In genomic region chr2:27209621-27210401, GRCh38 we compare ENCODE assay signal across 10 cellular contexts. TPM values are rescaled to one million over a fixed set of nuclear protein-coding genes. Genes with fewer than 3 reads are reported as not detected.
A peak's percentile ranks its signal among the peaks of the same experiment; 100 is the strongest.
DNase-seq lines count a peak whose midpoint lies in the region; ATAC-seq, FAIRE-seq and TF ChIP-seq lines count a peak whose summit lies in the region.
"Had no signal": no experiment of that assay in that cellular context is flagged by ENCODE, and none has a peak within 500 bp of the region (broad histone marks: within the 10 kb centered on the region; RNA-seq: fewer than 3 reads in every experiment).

No MANE protein-coding gene starts in this region.

- CTCF ChIA-PET in CD8-positive, alpha-beta memory T cell (lab: Charles Lee) = no interaction called here
- CTCF ChIA-PET in GM12878 (lab: Yijun Ruan, JAX) = interaction anchor here (2.0 kb wide), 1 partner anchor 70 kb away, joined by 6 read pairs; no protein-coding TSS in a partner anchor

- no peaks in the 10 kb centered on the region for H3K9me3 ChIP-seq in CD8-positive, alpha-beta memory T cell (ENCODE audit: low read length)
- no peaks in the 10 kb centered on the region for H3K9me3 ChIP-seq in GM12878 (replicated peaks; ENCODE audit: control insufficient read depth, insufficient read depth, low read length)

- TF ChIP-seq RAD21 in GM12878 (IDR thresholded peaks at IDR 0.05; ENCODE audit: insufficient read depth, low read depth, low read length) = no peak

- SMC1A ChIA-PET in GM12878 (lab: Charles Lee; ENCODE audit: uncharacterized antibody, unreplicated experiment) = interaction anchor here (0.7 kb wide), 1 partner anchor 61 kb away, joined by 3 read pairs; no protein-coding TSS in a partner anchor

- POLR2A ChIA-PET in CD8-positive, alpha-beta memory T cell (lab: Charles Lee) = interaction anchor here (0.6 kb wide), 1 partner anchor 178 kb away, joined by 6 read pairs; no protein-coding TSS in a partner anchor
- POLR2A ChIA-PET in GM12878 (lab: Charles Lee) = no interaction called here

- in situ Hi-C loops in GM12878 (cut with MboI) = no loop called here

- no peak for ATAC-seq in GM12878

- no peak for TF ChIP-seq POLR2A in GM12878 (IDR thresholded peaks at IDR 0.05; ENCODE audit: low read depth, low read length)

- no peaks in the 10 kb centered on the region for H3K9me3 Mint-ChIP-seq in CD8-positive, alpha-beta memory T cell
- no peaks in the 10 kb centered on the region for H3K9me3 Mint-ChIP-seq in mesothelial cell of epicardium

- TF ChIP-seq EP300 in GM12878 (IDR thresholded peaks at IDR 0.05; ENCODE audit: borderline replicate concordance in 1 of 2, control insufficient read depth in 1 of 2, low read depth in 2 of 2, low read length in 2 of 2) = no peak

- H4K20me1 ChIP-seq in GM12878 (ENCODE audit: control insufficient read depth, insufficient read depth) = no peaks in the 10 kb centered on the region

- DNase-seq in CD8-positive, alpha-beta memory T cell = no peak
- peak; percentile 45 for DNase-seq in HuH-7 (ENCODE audit: low spot score)
- no peak for DNase-seq in GM12878 (ENCODE audit: low read depth, low spot score)
- no peak for DNase-seq in mesothelial cell of epicardium (ENCODE audit: low spot score in 2 of 2, unreplicated experiment in 2 of 2)
- DNase-seq in HPDE6-E6E7 (ENCODE audit: extremely low spot score) = no peak
- no peak for DNase-seq in posterior cingulate gyrus
- no peak for DNase-seq in activated CD4-positive, CD25-positive, alpha-beta regulatory T cell (lab: John Stamatoyannopoulos, UW)
- no peak for DNase-seq in NCI-H446 (lab: John Stamatoyannopoulos, UW)
- DNase-seq: DMS53, NCI-H1436 had no signal

- H2AFZ ChIP-seq in GM12878 (ENCODE audit: control insufficient read depth, low read depth, low read length) = peak overlapping the region; percentile 28

- peaks cover 0 to 2% of the 10 kb centered on the region in 2 donors for H3K27me3 Mint-ChIP-seq in CD8-positive, alpha-beta memory T cell
- no peaks in the 10 kb centered on the region for H3K27me3 Mint-ChIP-seq in mesothelial cell of epicardium (ENCODE audit: low read depth)

- H3K4me3 Mint-ChIP-seq in CD8-positive, alpha-beta memory T cell = peak overlapping the region; percentile 33 to 92 (median 56)
- H3K4me3 Mint-ChIP-seq in mesothelial cell of epicardium = peak overlapping the region; percentile 57

- H3K27me3 ChIP-seq in CD8-positive, alpha-beta memory T cell (ENCODE audit: insufficient read depth, low read length, poor library complexity, severe bottlenecking) = no peaks in the 10 kb centered on the region
- H3K27me3 ChIP-seq in GM12878 (replicated peaks in 1 of 2; ENCODE audit: control insufficient read depth in 2 of 2, insufficient read depth in 2 of 2, low read length in 1 of 2) = no peaks in the 10 kb centered on the region

- H3K4me2 ChIP-seq in GM12878 (ENCODE audit: control insufficient read depth, insufficient read depth) = peak overlapping the region; percentile 12

- FAIRE-seq in GM12878 (lab: Jason Lieb, UNC) = peak; percentile 18

- peaks cover 55% of the 10 kb centered on the region for H3K79me2 ChIP-seq in GM12878 (ENCODE audit: control insufficient read depth, insufficient read depth, low read length)

- peaks cover 15% of the 10 kb centered on the region for H3K4me1 ChIP-seq in CD8-positive, alpha-beta memory T cell (ENCODE audit: insufficient read depth, low read length)
- H3K4me1 ChIP-seq in GM12878 (ENCODE audit: control insufficient read depth, insufficient read depth, low read length) = peaks cover 7% of the 10 kb centered on the region

- intact Hi-C loops in GM12878 (cut with micrococcal nuclease; ENCODE audit: unreplicated experiment) = loop anchor here (10.0 kb wide), 1 partner anchor 145 kb away; the partner anchor contains the start of gene GTF3C2
- intact Hi-C loops in posterior cingulate gyrus (cut with DNase I) = loop anchor here (5.0 kb wide), 2 partner anchors 78 to 162 kb away; partner anchors contain the start of genes EIF2B4, PREB and SNX17

- no peak overlapping the region for H3K27ac ChIP-seq in CD8-positive, alpha-beta memory T cell (ENCODE audit: low read depth, low read length)
- H3K27ac ChIP-seq in GM12878 (ENCODE audit: control insufficient read depth, insufficient read depth) = peak overlapping the region; percentile 60

- H3K9ac ChIP-seq in GM12878 (ENCODE audit: control insufficient read depth, insufficient read depth, low read length) = peak overlapping the region; percentile 55

- no peak overlapping the region for H3K4me3 ChIP-seq in CD8-positive, alpha-beta memory T cell (ENCODE audit: low read length)
- H3K4me3 ChIP-seq in GM12878 = peak overlapping the region; percentile 29; the same call in 1 of the 2 replicates

- H3K36me3 ChIP-seq in CD8-positive, alpha-beta memory T cell (ENCODE audit: insufficient read depth, low read length) = peaks cover 25% of the 10 kb centered on the region
- H3K36me3 ChIP-seq in GM12878 (ENCODE audit: control insufficient read depth in 2 of 2, insufficient read depth in 2 of 2, low read length in 1 of 2) = peaks cover 11 to 13% of the 10 kb centered on the region in 2 experiments; a peak in 3 of 4 replicates

- RAD21 ChIA-PET in GM12878 (lab: Charles Lee; ENCODE audit: unreplicated experiment) = interaction anchor here (0.6 to 1.3 kb wide), 2 partner anchors 76 to 422 kb away, joined by 3 read pairs; no protein-coding TSS in a partner anchor

- WGBS in GM12878 (ENCODE audit: insufficient coverage, insufficient replicate concordance, low lambda C conversion rate, missing lambda C conversion rate) = 71% methylated on average over 6 of the region's 6 CpGs

- peak overlapping the region in 7 of 8 donors; percentile 16 to 90 (median 61) for H3K27ac Mint-ChIP-seq in CD8-positive, alpha-beta memory T cell
- peak overlapping the region; percentile 86 for H3K27ac Mint-ChIP-seq in mesothelial cell of epicardium

- peaks cover 5 to 68% (median 7%) of the 10 kb centered on the region in 3 donors for H3K36me3 Mint-ChIP-seq in CD8-positive, alpha-beta memory T cell
- peaks cover 14% of the 10 kb centered on the region for H3K36me3 Mint-ChIP-seq in mesothelial cell of epicardium

- no peak; a peak in 1 of 6 replicates for TF ChIP-seq CTCF in GM12878 (IDR thresholded peaks at IDR 0.05 in 2 of 3, conservative IDR thresholded peaks at IDR 0.05 in 1 of 3; ENCODE audit: control insufficient read depth in 2 of 3, extremely low read depth in 1 of 3, insufficient read depth in 1 of 3, low read depth in 3 of 3, low read length in 3 of 3)
- TF ChIP-seq CTCF in mesothelial cell of epicardium (IDR thresholded peaks at IDR 0.05; ENCODE audit: unreplicated experiment) = no peak

- BruUV-seq in GM12878 (replicated peaks; lab: Mats Ljungman, UMichigan) = no TSS peak

- H3K4me1 Mint-ChIP-seq in CD8-positive, alpha-beta memory T cell = peaks cover 29 to 35% (median 33%) of the 10 kb centered on the region in 3 donors
- H3K4me1 Mint-ChIP-seq in mesothelial cell of epicardium = peaks cover 29% of the 10 kb centered on the region

RNA-seq across cellular contexts. Expression of gene ATRAID, which starts 2.0 kb away (rescaled TPM):
- total RNA-seq in CD8-positive, alpha-beta memory T cell = 100 to 1,000 TPM; 101 to 106 TPM
- 296 TPM for polyA plus RNA-seq in CD8-positive, alpha-beta memory T cell
- 75.0 and 89.6 TPM in 2 replicates for total RNA-seq in GM12878 (2013; cell fraction: nucleolus; rRNA removed)
- total RNA-seq in GM12878 (2014; rRNA removed) (97.5 and 113 TPM in 2 replicates), GM12878 (2014; rRNA removed; fragmentation: Illumina TruSeq; extraction: Trizol) (79.5 and 80.7 TPM in 2 replicates), GM12878 (2021) (65.6 and 68.9 TPM in 2 replicates), mesothelial cell of epicardium (106 to 112 TPM (median 108 TPM) in 3 replicates)
- 62.0 TPM for polyA plus RNA-seq in GM12878 (2011; ENCODE audit: low read depth)
- polyA plus RNA-seq in GM12878 (2011; rRNA removed) (129 and 143 TPM in 2 replicates), GM12878 (2014; fragmentation: Illumina TruSeq; extraction: Trizol) (103 and 107 TPM in 2 replicates), GM12878 (2014; fragmentation: Nextera tagmentation; extraction: Ambion mirVana) (100 to 1,000 TPM; 137 to 142 TPM), GM12878 (2014; rRNA removed) (88.5 and 102 TPM in 2 replicates), GM12878 (2016; fragmentation: Nextera tagmentation; extraction: Ambion mirVana) (100 to 1,000 TPM; 163 to 180 TPM)
- 160 and 167 TPM in 2 replicates for polyA plus RNA-seq in GM12878 (2011; cell fraction: cytosol; rRNA removed)
- 75.6 and 107 TPM in 2 replicates for polyA plus RNA-seq in GM12878 (2011; cell fraction: nucleus; rRNA removed)
- 72.0 and 78.0 TPM in 2 replicates for polyA plus RNA-seq in GM12878 (2012)
- polyA minus RNA-seq in GM12878 (2011; rRNA and poly(A)+ RNA removed) = 64.1 and 75.9 TPM in 2 replicates
- 29.9 and 33.6 TPM in 2 replicates for polyA minus RNA-seq in GM12878 (2011; cell fraction: cytosol; rRNA and poly(A)+ RNA removed)
- 39.4 and 52.1 TPM in 2 replicates for polyA minus RNA-seq in GM12878 (2011; cell fraction: nucleus; rRNA and poly(A)+ RNA removed)

RNA-seq across cellular contexts. Expression of gene SLC5A6, which starts 2.3 kb away (rescaled TPM):
- 100 to 1,000 TPM; 109 to 110 TPM for total RNA-seq in CD8-positive, alpha-beta memory T cell
- polyA plus RNA-seq in CD8-positive, alpha-beta memory T cell = 21.0 TPM
- total RNA-seq in GM12878 (2013; cell fraction: nucleolus; rRNA removed) = 240 and 258 TPM in 2 replicates
- total RNA-seq in GM12878 (2014; rRNA removed) = 52.3 and 53.9 TPM in 2 replicates
- 27.8 and 29.4 TPM in 2 replicates for total RNA-seq in GM12878 (2014; rRNA removed; fragmentation: Illumina TruSeq; extraction: Trizol)
- 52.8 and 58.5 TPM in 2 replicates for total RNA-seq in GM12878 (2021)
- polyA plus RNA-seq in GM12878 (2011; ENCODE audit: low read depth) = 20.7 TPM
- polyA plus RNA-seq in GM12878 (2011; rRNA removed) = 50.6 and 101 TPM in 2 replicates
- 116 and 123 TPM in 2 replicates for polyA plus RNA-seq in GM12878 (2011; cell fraction: cytosol; rRNA removed)
- polyA plus RNA-seq in GM12878 (2011; cell fraction: nucleus; rRNA removed) = 527 and 554 TPM in 2 replicates
- 30.5 and 33.7 TPM in 2 replicates for polyA plus RNA-seq in GM12878 (2012)
- polyA plus RNA-seq in GM12878 (2014; fragmentation: Illumina TruSeq; extraction: Trizol) = 35.7 and 42.6 TPM in 2 replicates
- 10 to 100 TPM; 13.1 to 13.5 TPM for polyA plus RNA-seq in GM12878 (2014; fragmentation: Nextera tagmentation; extraction: Ambion mirVana)
- 54.3 and 56.8 TPM in 2 replicates for polyA plus RNA-seq in GM12878 (2014; rRNA removed)
- 10 to 100 TPM; 60.4 to 67.5 TPM for polyA plus RNA-seq in GM12878 (2016; fragmentation: Nextera tagmentation; extraction: Ambion mirVana)
- polyA minus RNA-seq in GM12878 (2011; rRNA and poly(A)+ RNA removed) = 95.3 and 102 TPM in 2 replicates
- polyA minus RNA-seq in GM12878 (2011; cell fraction: cytosol; rRNA and poly(A)+ RNA removed) = 24.2 and 31.5 TPM in 2 replicates
- 86.3 and 152 TPM in 2 replicates for polyA minus RNA-seq in GM12878 (2011; cell fraction: nucleus; rRNA and poly(A)+ RNA removed)
- total RNA-seq in mesothelial cell of epicardium = 67.9 to 73.2 TPM (median 70.4 TPM) in 3 replicates

RNA-seq across cellular contexts. Expression of gene CAD, which starts 7.4 kb away (rescaled TPM):
- 100 to 1,000 TPM; 147 to 154 TPM for total RNA-seq in CD8-positive, alpha-beta memory T cell
- polyA plus RNA-seq in CD8-positive, alpha-beta memory T cell = 27.0 TPM
- 102 and 104 TPM in 2 replicates for total RNA-seq in GM12878 (2013; cell fraction: nucleolus; rRNA removed)
- total RNA-seq in GM12878 (2014; rRNA removed) (48.3 and 66.1 TPM in 2 replicates), GM12878 (2014; rRNA removed; fragmentation: Illumina TruSeq; extraction: Trizol) (22.8 and 23.8 TPM in 2 replicates), GM12878 (2021) (101 and 119 TPM in 2 replicates), mesothelial cell of epicardium (74.4 to 82.5 TPM (median 80.5 TPM) in 3 replicates)
- polyA plus RNA-seq in GM12878 (2011; ENCODE audit: low read depth) = 22.0 TPM
- polyA plus RNA-seq in GM12878 (2011; rRNA removed) (12.0 and 24.9 TPM in 2 replicates), GM12878 (2014; fragmentation: Illumina TruSeq; extraction: Trizol) (18.5 and 43.5 TPM in 2 replicates), GM12878 (2014; fragmentation: Nextera tagmentation; extraction: Ambion mirVana) (10 to 100 TPM in 1 of 2 experiments, 1 to 10 TPM in 1; 7.6 to 12.1 TPM), GM12878 (2014; rRNA removed) (57.9 and 73.2 TPM in 2 replicates), GM12878 (2016; fragmentation: Nextera tagmentation; extraction: Ambion mirVana) (10 to 100 TPM; 68.2 to 75.5 TPM)
- polyA plus RNA-seq in GM12878 (2011; cell fraction: cytosol; rRNA removed) = 31.8 and 34.4 TPM in 2 replicates
- polyA plus RNA-seq in GM12878 (2011; cell fraction: nucleus; rRNA removed) = 212 and 266 TPM in 2 replicates
- polyA plus RNA-seq in GM12878 (2012) = 34.2 and 37.0 TPM in 2 replicates
- 79.9 and 113 TPM in 2 replicates for polyA minus RNA-seq in GM12878 (2011; rRNA and poly(A)+ RNA removed)
- 50.4 and 85.0 TPM in 2 replicates for polyA minus RNA-seq in GM12878 (2011; cell fraction: cytosol; rRNA and poly(A)+ RNA removed)
- 90.4 and 154 TPM in 2 replicates for polyA minus RNA-seq in GM12878 (2011; cell fraction: nucleus; rRNA and poly(A)+ RNA removed)

RNA-seq across cellular contexts. Expression of gene SLC30A3, which starts 53.0 kb away (rescaled TPM):
- total RNA-seq in CD8-positive, alpha-beta memory T cell = under 1 TPM; 0.33 to 0.55 TPM
- not detected for polyA plus RNA-seq in CD8-positive, alpha-beta memory T cell
- 1.3 TPM in 1 of 2 replicates, not detected in the other for total RNA-seq in GM12878 (2013; cell fraction: nucleolus; rRNA removed)
- total RNA-seq in GM12878 (2014; rRNA removed) = not detected in 2 replicates
- total RNA-seq in GM12878 (2014; rRNA removed; fragmentation: Illumina TruSeq; extraction: Trizol) = not detected in 2 replicates
- total RNA-seq in GM12878 (2021) = not detected in 2 replicates
- 0.24 TPM for polyA plus RNA-seq in GM12878 (2011; ENCODE audit: low read depth)
- polyA plus RNA-seq in GM12878 (2011; rRNA removed) = 0.12 and 0.23 TPM in 2 replicates
- polyA plus RNA-seq in GM12878 (2011; cell fraction: cytosol; rRNA removed) = 0.39 and 0.47 TPM in 2 replicates
- 1.3 and 1.8 TPM in 2 replicates for polyA plus RNA-seq in GM12878 (2011; cell fraction: nucleus; rRNA removed)
- 0.18 and 0.20 TPM in 2 replicates for polyA plus RNA-seq in GM12878 (2012)
- not detected in 2 replicates for polyA plus RNA-seq in GM12878 (2014; fragmentation: Illumina TruSeq; extraction: Trizol)
- not detected for polyA plus RNA-seq in GM12878 (2014; fragmentation: Nextera tagmentation; extraction: Ambion mirVana)
- polyA plus RNA-seq in GM12878 (2014; rRNA removed) = 0.06 TPM in 1 of 2 replicates, not detected in the other
- polyA plus RNA-seq in GM12878 (2016; fragmentation: Nextera tagmentation; extraction: Ambion mirVana) = not detected
- 0.07 and 0.15 TPM in 2 replicates for polyA minus RNA-seq in GM12878 (2011; rRNA and poly(A)+ RNA removed)
- polyA minus RNA-seq in GM12878 (2011; cell fraction: cytosol; rRNA and poly(A)+ RNA removed) = 0.62 TPM in 1 of 2 replicates, not detected in the other
- polyA minus RNA-seq in GM12878 (2011; cell fraction: nucleus; rRNA and poly(A)+ RNA removed) = 0.12 and 0.19 TPM in 2 replicates
- 2.3 to 3.4 TPM (median 3.1 TPM) in 3 replicates for total RNA-seq in mesothelial cell of epicardium
